8 cellular contexts compared by ENCODE assay signal in genomic region chr13:100673831-100674362, GRCh38. TPM values are rescaled to one million over a fixed set of nuclear protein-coding genes. Genes with fewer than 3 reads are reported as not detected.
A peak's percentile ranks its signal among the peaks of the same experiment; 100 is the strongest.
DNase-seq lines count a peak whose midpoint lies in the region; ATAC-seq, FAIRE-seq and TF ChIP-seq lines count a peak whose summit lies in the region.

No MANE protein-coding gene starts in this region.

- H3K4me3 Mint-ChIP-seq in activated CD8-positive, alpha-beta memory T cell treated with anti-CD3 and anti-CD28 coated beads, Interleukin-2, amount 10 ng/mL, durations not matched to agents 7 days and 5 days: peak overlapping the region; percentile 87

- H3K4me2 ChIP-seq in endothelial cell of umbilical vein (ENCODE audit: insufficient read depth, low read length): peak overlapping the region; percentile 87

- H3K4me1 Mint-ChIP-seq in activated CD8-positive, alpha-beta memory T cell treated with anti-CD3 and anti-CD28 coated beads, Interleukin-2, amount 10 ng/mL, durations not matched to agents 7 days and 5 days: peaks cover 28% of the 10 kb centered on the region

- H3K27ac ChIP-seq in AG04450 (ENCODE audit: low read depth, low read length): peak overlapping the region; percentile 47
- H3K27ac ChIP-seq in endothelial cell of umbilical vein (ENCODE audit: insufficient read depth, low read depth, low read length): peak overlapping the region; percentile 70

- dilution Hi-C loops in endothelial cell of umbilical vein (cut with MboI; ENCODE audit: extremely low pct_ligation_motif_present, low sequenced_read_pairs): no loop called here

- H2AFZ ChIP-seq in endothelial cell of umbilical vein (ENCODE audit: low read depth, low read length): peak overlapping the region; percentile 55

- ATAC-seq in GM18858 (IDR thresholded peaks at IDR 0.05; ENCODE audit: unreplicated experiment) (peak; percentile 30), HG03039 (IDR thresholded peaks at IDR 0.05; ENCODE audit: unreplicated experiment) (peak; percentile 20)
- peak; percentile 14 for ATAC-seq in activated CD8-positive, alpha-beta memory T cell treated with anti-CD3 and anti-CD28 coated beads, Interleukin-2, amount 10 ng/mL, durations not matched to agents 7 days and 5 days

- H3K27me3 Mint-ChIP-seq in activated CD8-positive, alpha-beta memory T cell treated with anti-CD3 and anti-CD28 coated beads, Interleukin-2, amount 10 ng/mL, durations not matched to agents 7 days and 5 days: peaks cover 4% of the 10 kb centered on the region

- BruUV-seq in endothelial cell of umbilical vein (replicated peaks; lab: Mats Ljungman, UMichigan): no TSS peak

- no peaks in the 10 kb centered on the region for H3K9me1 ChIP-seq in endothelial cell of umbilical vein (replicated peaks; ENCODE audit: control insufficient read depth, extremely low read depth, insufficient read depth, low read length)

- peak overlapping the region; percentile 52 for H3K9ac ChIP-seq in endothelial cell of umbilical vein (replicated peaks; ENCODE audit: extremely low read depth, insufficient read depth, low read length)

- TF ChIP-seq CTCF in AG04450 (IDR thresholded peaks at IDR 0.05; ENCODE audit: low read depth, low read length) (no peak), endothelial cell of umbilical vein (IDR thresholded peaks at IDR 0.05; ENCODE audit: extremely low read depth in 1 of 2, insufficient read depth in 1 of 2, low read depth in 1 of 2, low read length in 2 of 2) (no peak)

- intact Hi-C loops in endothelial cell of umbilical vein (cut with micrococcal nuclease): loop anchor here (1.0 to 10.0 kb wide), 7 partner anchors 28 to 1015 kb away; partner anchors contain the start of genes GGACT, ITGBL1 and ZIC5

- H3K9me3 ChIP-seq in AG04450 (ENCODE audit: control insufficient read depth, insufficient read depth, low read length): no peaks in the 10 kb centered on the region
- no peaks in the 10 kb centered on the region for H3K9me3 ChIP-seq in endothelial cell of umbilical vein (replicated peaks; ENCODE audit: control insufficient read depth, insufficient read depth, low read length)

- H4K20me1 ChIP-seq in endothelial cell of umbilical vein (replicated peaks; ENCODE audit: control insufficient read depth, extremely low read depth, insufficient read depth, low read length): no peaks in the 10 kb centered on the region

- POLR2A ChIA-PET in AG04450 (lab: Yijun Ruan, JAX) (interaction anchor here (0.5 to 1.1 kb wide), 3 partner anchors 40 to 362 kb away, joined by 3 read pairs; no protein-coding TSS in a partner anchor), endothelial cell of umbilical vein (lab: Charles Lee) (no interaction called here)

- DNase-seq in AG04450 (ENCODE audit: low read depth, low spot score) (peak; percentile 63), NCI-H2227 (lab: John Stamatoyannopoulos, UW; ENCODE audit: unreplicated experiment) (peak; percentile 35), endothelial cell of umbilical vein (ENCODE audit: low read depth, low spot score) (peak; percentile 91), midbrain (lab: John Stamatoyannopoulos, UW) (peak; percentile 80)
- peak; percentile 72 for DNase-seq in activated CD8-positive, alpha-beta memory T cell treated with anti-CD3 and anti-CD28 coated beads, Interleukin-2, amount 10 ng/mL, durations not matched to agents 7 days and 5 days
- DNase-seq in stimulated activated CD8-positive, alpha-beta memory T cell treated with anti-CD3 and anti-CD28 coated beads, Interleukin-4, amount 100 ng/mL, for 48 hours: peak; percentile 47

- peaks cover 3% of the 10 kb centered on the region for H3K9me3 Mint-ChIP-seq in activated CD8-positive, alpha-beta memory T cell treated with anti-CD3 and anti-CD28 coated beads, Interleukin-2, amount 10 ng/mL, durations not matched to agents 7 days and 5 days (ENCODE audit: low read depth)

- peaks cover 12% of the 10 kb centered on the region for H3K36me3 Mint-ChIP-seq in activated CD8-positive, alpha-beta memory T cell treated with anti-CD3 and anti-CD28 coated beads, Interleukin-2, amount 10 ng/mL, durations not matched to agents 7 days and 5 days

- CTCF ChIA-PET in AG04450 (lab: Charles Lee) (interaction anchor here (0.9 to 1.5 kb wide), 6 partner anchors 16 to 1172 kb away, joined by 3 to 6 read pairs (median 3); no protein-coding TSS in a partner anchor), endothelial cell of umbilical vein (lab: Charles Lee) (interaction anchor here (1.0 to 1.6 kb wide), 3 partner anchors 17 to 101 kb away, joined by 3 to 13 read pairs (median 5); no protein-coding TSS in a partner anchor)
- CTCF ChIA-PET in activated CD8-positive, alpha-beta memory T cell treated with anti-CD3 and anti-CD28 coated beads, Interleukin-2, amount 10 ng/mL, durations not matched to agents 7 days and 5 days (lab: Charles Lee): interaction anchor here (1.1 to 1.6 kb wide), 3 partner anchors 16 to 284 kb away, joined by 3 to 8 read pairs (median 5); no protein-coding TSS in a partner anchor

- peak overlapping the region; percentile 91 for H3K27ac Mint-ChIP-seq in activated CD8-positive, alpha-beta memory T cell treated with anti-CD3 and anti-CD28 coated beads, Interleukin-2, amount 10 ng/mL, durations not matched to agents 7 days and 5 days

- peak; percentile 24 for TF ChIP-seq POLR2A in endothelial cell of umbilical vein (IDR thresholded peaks at IDR 0.05; ENCODE audit: low read depth, low read length)

- H3K36me3 ChIP-seq in endothelial cell of umbilical vein (ENCODE audit: control insufficient read depth in 2 of 2, extremely low read depth in 1 of 2, insufficient read depth in 2 of 2, low read length in 2 of 2): no peaks in the 10 kb centered on the region

- peak; percentile 87 for FAIRE-seq in endothelial cell of umbilical vein (lab: Jason Lieb, UNC)

- H3K79me2 ChIP-seq in endothelial cell of umbilical vein (ENCODE audit: control insufficient read depth, insufficient read depth, low read length): peaks cover 30% of the 10 kb centered on the region

- H3K4me1 ChIP-seq in endothelial cell of umbilical vein (ENCODE audit: control insufficient read depth, extremely low read depth, insufficient read depth, low read length): peaks cover 18% of the 10 kb centered on the region

- H3K4me3 ChIP-seq in AG04450 (ENCODE audit: low read depth, low read length) (peak overlapping the region; percentile 69), endothelial cell of umbilical vein (replicated peaks in 1 of 3; ENCODE audit: insufficient read depth in 1 of 3, low read depth in 1 of 3, low read length in 3 of 3) (peak overlapping the region; percentile 22 to 60 (median 56))

- H3K27me3 ChIP-seq in AG04450 (ENCODE audit: control insufficient read depth, insufficient read depth, low read length) (no peaks in the 10 kb centered on the region), endothelial cell of umbilical vein (ENCODE audit: control insufficient read depth in 2 of 2, insufficient read depth in 2 of 2, low read length in 2 of 2) (peaks cover 0 to 2% of the 10 kb centered on the region in 2 experiments)

TF ChIP-seq in endothelial cell of umbilical vein, 7 proteins besides CTCF, POLR2A, EP300 and RAD21:
- TF ChIP-seq POLR2AphosphoS5 (IDR thresholded peaks at IDR 0.05; ENCODE audit: insufficient read depth, low read depth, low read length) (peak; percentile 59), FOS (IDR thresholded peaks at IDR 0.05; ENCODE audit: borderline replicate concordance, insufficient read depth, low read length) (peak; percentile 88), JUN (IDR thresholded peaks at IDR 0.05; ENCODE audit: borderline replicate concordance, insufficient read depth, insufficient read length, low read depth) (peak; percentile 82), GATA2 (IDR thresholded peaks at IDR 0.05; ENCODE audit: insufficient read depth, insufficient read length, low read depth, low read length) (no peak), MYC (IDR thresholded peaks at IDR 0.05; ENCODE audit: low read depth, low read length) (no peak), EZH2 (IDR thresholded peaks at IDR 0.05; ENCODE audit: borderline replicate concordance, low read depth, low read length, severe bottlenecking) (no peak)
- TF ChIP-seq, protein P1, sequence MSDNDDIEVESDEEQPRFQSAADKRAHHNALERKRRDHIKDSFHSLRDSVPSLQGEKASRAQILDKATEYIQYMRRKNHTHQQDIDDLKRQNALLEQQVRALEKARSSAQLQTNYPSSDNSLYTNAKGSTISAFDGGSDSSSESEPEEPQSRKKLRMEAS (IDR thresholded peaks at IDR 0.05; ENCODE audit: insufficient read depth, insufficient read length): no peak
TF ChIP-seq in endothelial cell of umbilical vein: peak in this region for 3.

RNA-seq across cellular contexts. Expression of gene TMTC4, which starts 0.7 kb away (rescaled TPM):
- polyA plus RNA-seq in AG04450 (2011; rRNA removed) (20.8 and 22.2 TPM in 2 replicates), endothelial cell of umbilical vein (19.2 and 24.6 TPM in 2 replicates)
- polyA minus RNA-seq in AG04450 (2011; rRNA and poly(A)+ RNA removed): 19.3 and 20.3 TPM in 2 replicates
- 10 to 100 TPM; 26.0 to 33.0 TPM for total RNA-seq in activated CD8-positive, alpha-beta memory T cell treated with anti-CD3 and anti-CD28 coated beads, Interleukin-2, amount 10 ng/mL, durations not matched to agents 7 days and 5 days
- 28.4 and 31.9 TPM in 2 replicates for total RNA-seq in endothelial cell of umbilical vein
- polyA plus RNA-seq in endothelial cell of umbilical vein (2011; cell fraction: cytosol; rRNA removed): 20.0 and 21.1 TPM in 2 replicates
- 64.5 and 69.0 TPM in 2 replicates for polyA plus RNA-seq in endothelial cell of umbilical vein (2011; cell fraction: nucleus; rRNA removed)
- polyA plus RNA-seq in endothelial cell of umbilical vein (2012): 22.4 and 24.0 TPM in 2 replicates
- polyA minus RNA-seq in endothelial cell of umbilical vein: 52.1 and 58.5 TPM in 2 replicates
- polyA minus RNA-seq in endothelial cell of umbilical vein (2011; cell fraction: cytosol; rRNA and poly(A)+ RNA removed): 3.2 TPM
- polyA minus RNA-seq in endothelial cell of umbilical vein (2011; cell fraction: nucleus; rRNA and poly(A)+ RNA removed): 51.2 and 64.9 TPM in 2 replicates

Comparison
In these comparisons a context has a peak if more than half of its experiments do, and no peak if none do; other contexts are left out.
1. Peak in every context shown above with its lines: DNase-seq, ATAC-seq, H3K4me3 ChIP-seq and H3K27ac ChIP-seq.
2. DNase-seq: peak in every context shown above with its lines; median percentile 91 in endothelial cell of umbilical vein; 80 in midbrain; 72 in activated CD8-positive, alpha-beta memory T cell treated with anti-CD3 and anti-CD28 coated beads, Interleukin-2, amount 10 ng/mL, durations not matched to agents 7 days and 5 days; 63 in AG04450; 47 in stimulated activated CD8-positive, alpha-beta memory T cell treated with anti-CD3 and anti-CD28 coated beads, Interleukin-4, amount 100 ng/mL, for 48 hours; 35 in NCI-H2227.